In genomic region chr16:89279666-89280481, GRCh38 we compare ENCODE assay signal across 14 cellular contexts.
"Had no signal": no experiment of that assay in that cellular context is flagged by ENCODE, and none has a peak within 500 bp of the region (broad histone marks: within the 10 kb centered on the region; RNA-seq: fewer than 3 reads in every experiment).

No MANE protein-coding gene starts in this region.

- H3K4me1 ChIP-seq: colonic mucosa, foreskin keratinocyte, stomach had no signal

- H3K4me3 Mint-ChIP-seq: naive thymus-derived CD8-positive, alpha-beta T cell had no signal

- H3K27me3 ChIP-seq: colonic mucosa, foreskin keratinocyte, neutrophil, stomach had no signal

- H3K27me3 Mint-ChIP-seq: naive thymus-derived CD8-positive, alpha-beta T cell had no signal

- ATAC-seq: foreskin keratinocyte; left colon; naive thymus-derived CD8-positive, alpha-beta T cell had no signal

- H3K27ac ChIP-seq: colonic mucosa, foreskin keratinocyte, neutrophil, stomach had no signal

- H3K4me3 ChIP-seq: colonic mucosa, smooth muscle cell, stomach had no signal

- DNase-seq: colonic mucosa; dermis blood vessel endothelial cell; foreskin keratinocyte; kidney; left colon; mammary epithelial cell; naive thymus-derived CD8-positive, alpha-beta T cell; posterior cingulate gyrus; stimulated activated CD4-positive, alpha-beta T cell treated with anti-CD3 and anti-CD28 coated beads, Interleukin-2, amount 100 ng/mL, for 48 hours; stomach; substantia nigra; trophoblast cell had no signal

- H3K9me3 Mint-ChIP-seq: naive thymus-derived CD8-positive, alpha-beta T cell had no signal

- H3K9me3 ChIP-seq: colonic mucosa, neutrophil, stomach had no signal
